In genomic region chr5:177545487-177546261, GRCh38 we compare ENCODE assay signal across 7 cellular contexts. TPM values are rescaled to one million over a fixed set of nuclear protein-coding genes. Genes with fewer than 3 reads are reported as not detected.
DNase-seq lines count a peak whose midpoint lies in the region; ATAC-seq and TF ChIP-seq lines count a peak whose summit lies in the region.
"Had no signal": no experiment of that assay in that cellular context is flagged by ENCODE, and none has a peak within 500 bp of the region (broad histone marks: within the 10 kb centered on the region; RNA-seq: fewer than 3 reads in every experiment).

No MANE protein-coding gene starts in this region.

- H3K27me3 Mint-ChIP-seq in CD14-positive monocyte (ENCODE audit: low read depth in 3 of 3), result peaks cover 0 to 1% (median 0%) of the 10 kb centered on the region in 3 donors

- peaks cover 16% of the 10 kb centered on the region for H3K4me1 ChIP-seq in mesenchymal stem cell (ENCODE audit: control insufficient read depth, insufficient read depth, low read depth, low read length)

- peak overlapping the region; percentile 47 to 95 for H3K4ac ChIP-seq in mesenchymal stem cell (ENCODE audit: low read depth in 1 of 2, low read length in 2 of 2)

- H3K27ac Mint-ChIP-seq in CD14-positive monocyte, result peak overlapping the region; percentile 95 to 99 (median 98)
- H3K27ac Mint-ChIP-seq: T-helper 2 cell treated with Interferon-gamma antibody and Interleukin-4, amounts not matched to agents 5 μg/mL and 100 μg/mL, for 36 hours had no signal

- H2BK5ac ChIP-seq in mesenchymal stem cell (ENCODE audit: low read depth, low read length, poor library complexity, severe bottlenecking), result no peak overlapping the region

- peak overlapping the region; percentile 80 for H3K9ac ChIP-seq in mesenchymal stem cell (ENCODE audit: low read length)

- peak overlapping the region; percentile 85 for H2BK120ac ChIP-seq in mesenchymal stem cell (ENCODE audit: low read depth, low read length)

- WGBS in mesenchymal stem cell, result 34% methylated on average over 4 of the region's 4 CpGs

- no peak overlapping the region for H2BK12ac ChIP-seq in mesenchymal stem cell (ENCODE audit: low read length in 2 of 2)

- H3K18ac ChIP-seq in mesenchymal stem cell (ENCODE audit: low read depth in 1 of 2, low read length in 2 of 2), result peak overlapping the region; percentile 28 to 80

- intact Hi-C loops in CD14-positive monocyte (cut with micrococcal nuclease), result loop anchor here in 1 of 2 donors (2.0 to 10.0 kb wide), 2 partner anchors 35 to 51 kb away; partner anchors contain the start of gene PDLIM7

- H3K27ac ChIP-seq in mesenchymal stem cell (ENCODE audit: low read length, poor library complexity, severe bottlenecking), result peak overlapping the region; percentile 89

- peak overlapping the region in 1 of 2 experiments; percentile 50 for H3K4me3 ChIP-seq in mesenchymal stem cell (ENCODE audit: insufficient read depth in 1 of 2, low read depth in 1 of 2, low read length in 2 of 2)

- peak overlapping the region in 1 of 2 experiments; percentile 9 for H3K23ac ChIP-seq in mesenchymal stem cell (ENCODE audit: low read length in 2 of 2)

- no peak for ATAC-seq in HG03280 (IDR thresholded peaks at IDR 0.05; ENCODE audit: unreplicated experiment)
- ATAC-seq in GM18519 (IDR thresholded peaks at IDR 0.05; ENCODE audit: low FRiP score, unreplicated experiment), result no peak

- peaks cover 23 to 39% of the 10 kb centered on the region in 2 donors for H3K36me3 Mint-ChIP-seq in CD14-positive monocyte

- peaks cover 13% of the 10 kb centered on the region for H3K79me1 ChIP-seq in mesenchymal stem cell (replicated peaks; ENCODE audit: low read length, poor library complexity, severe bottlenecking)

- DNase-seq in CD14-positive monocyte (ENCODE audit: low spot score) (peak; percentile 86), SKM-1 treated with dmso at 0.1 percent for 144 hours (lab: John Stamatoyannopoulos, UW; ENCODE audit: unreplicated experiment) (peak; percentile 58), mesenchymal stem cell (peak; percentile 90)
- DNase-seq in effector CD8-positive, alpha-beta T cell (lab: John Stamatoyannopoulos, UW), result no peak

- H3K36me3 ChIP-seq in mesenchymal stem cell (ENCODE audit: control insufficient read depth in 1 of 2, insufficient read depth in 2 of 2, low read depth in 1 of 2, low read length in 2 of 2), result peaks cover 5 to 12% of the 10 kb centered on the region in 2 experiments

- H4K91ac ChIP-seq in mesenchymal stem cell (ENCODE audit: low read length), result peak overlapping the region; percentile 61

- H3K9me3 ChIP-seq in mesenchymal stem cell (ENCODE audit: control insufficient read depth, low read length), result no peaks in the 10 kb centered on the region

- no peak overlapping the region for H3K4me2 ChIP-seq in mesenchymal stem cell (ENCODE audit: low read length, poor library complexity, severe bottlenecking)

- no peak overlapping the region for H3K14ac ChIP-seq in mesenchymal stem cell (ENCODE audit: low read length in 2 of 2)

- peaks cover 43% of the 10 kb centered on the region for H3K4me1 Mint-ChIP-seq in CD14-positive monocyte

- no peak overlapping the region for H2AFZ ChIP-seq in mesenchymal stem cell (ENCODE audit: low read depth, low read length)

- H4K8ac ChIP-seq in mesenchymal stem cell (ENCODE audit: low read length), result peak overlapping the region; percentile 80

- no peaks in the 10 kb centered on the region for H3K27me3 ChIP-seq in mesenchymal stem cell (ENCODE audit: control insufficient read depth in 1 of 2, insufficient read depth in 1 of 2, low read length in 2 of 2)

- TF ChIP-seq CTCF in CD14-positive monocyte (IDR thresholded peaks at IDR 0.05), result no peak

- H2BK15ac ChIP-seq in mesenchymal stem cell (ENCODE audit: low read depth, poor library complexity, severe bottlenecking), result no peak overlapping the region

- no peaks in the 10 kb centered on the region for H3K9me3 Mint-ChIP-seq in CD14-positive monocyte
- H3K9me3 Mint-ChIP-seq: T-helper 2 cell treated with Interferon-gamma antibody and Interleukin-4, amounts not matched to agents 5 μg/mL and 100 μg/mL, for 36 hours had no signal

- H3K4me3 Mint-ChIP-seq in CD14-positive monocyte, result peak overlapping the region; percentile 60 to 69
- H3K4me3 Mint-ChIP-seq: T-helper 2 cell treated with Interferon-gamma antibody and Interleukin-4, amounts not matched to agents 5 μg/mL and 100 μg/mL, for 36 hours had no signal

- H2AK5ac ChIP-seq in mesenchymal stem cell (ENCODE audit: low read length, severe bottlenecking), result peak overlapping the region; percentile 53

RNA-seq across cellular contexts. Expression of gene FAM193B, which starts 8.7 kb away (rescaled TPM):
- 1 to 10 TPM; 1.6 to 1.9 TPM for polyA plus RNA-seq in CD14-positive monocyte
- polyA plus RNA-seq in mesenchymal stem cell (2013, experiment 1 of 2), result 23.6 TPM
- 21.0 TPM for polyA plus RNA-seq in mesenchymal stem cell (2013, experiment 2 of 2)

RNA-seq across cellular contexts. Expression of gene DDX41, which starts 28.9 kb away (rescaled TPM):
- 10 to 100 TPM; 44.9 to 70.3 TPM for polyA plus RNA-seq in CD14-positive monocyte
- 45.5 TPM for polyA plus RNA-seq in mesenchymal stem cell (2013, experiment 1 of 2)
- 41.7 TPM for polyA plus RNA-seq in mesenchymal stem cell (2013, experiment 2 of 2)

RNA-seq across cellular contexts. Expression of gene DOK3, which starts 36.0 kb away (rescaled TPM):
- polyA plus RNA-seq in CD14-positive monocyte, result 10 to 100 TPM; 62.8 to 98.3 TPM
- polyA plus RNA-seq in mesenchymal stem cell (2013, experiment 1 of 2), result 1.3 TPM
- 1.4 TPM for polyA plus RNA-seq in mesenchymal stem cell (2013, experiment 2 of 2)

RNA-seq across cellular contexts. Expression of gene TMED9, which starts 46.3 kb away (rescaled TPM):
- polyA plus RNA-seq in CD14-positive monocyte, result 100 to 1,000 TPM; 136 to 150 TPM
- 290 TPM for polyA plus RNA-seq in mesenchymal stem cell (2013, experiment 1 of 2)
- polyA plus RNA-seq in mesenchymal stem cell (2013, experiment 2 of 2), result 292 TPM

RNA-seq across cellular contexts. Expression of gene PDLIM7, which starts 48.3 kb away (rescaled TPM):
- 10 to 100 TPM; 21.6 to 27.2 TPM for polyA plus RNA-seq in CD14-positive monocyte
- 221 TPM for polyA plus RNA-seq in mesenchymal stem cell (2013, experiment 1 of 2)
- 213 TPM for polyA plus RNA-seq in mesenchymal stem cell (2013, experiment 2 of 2)
